In genomic region chr11:76724162-76724768, GRCh38 we compare ENCODE assay signal across 1 cellular context.
TF ChIP-seq lines count a peak whose summit lies in the region.

No MANE protein-coding gene starts in this region.

TF ChIP-seq in HEK293, 187 proteins besides CTCF, POLR2A, EP300 and RAD21 (continued from another document):
- TF ChIP-seq REST (tag by site-specific recombination; IDR thresholded peaks at IDR 0.05), result peak; percentile 94
- no peak for TF ChIP-seq ZNF449 (tag by site-specific recombination; IDR thresholded peaks at IDR 0.05)
- no peak for TF ChIP-seq ZNF146 (tag by site-specific recombination; IDR thresholded peaks at IDR 0.05)
